ENCODE assay signal across 8 cellular contexts in the genomic region with DNA sequence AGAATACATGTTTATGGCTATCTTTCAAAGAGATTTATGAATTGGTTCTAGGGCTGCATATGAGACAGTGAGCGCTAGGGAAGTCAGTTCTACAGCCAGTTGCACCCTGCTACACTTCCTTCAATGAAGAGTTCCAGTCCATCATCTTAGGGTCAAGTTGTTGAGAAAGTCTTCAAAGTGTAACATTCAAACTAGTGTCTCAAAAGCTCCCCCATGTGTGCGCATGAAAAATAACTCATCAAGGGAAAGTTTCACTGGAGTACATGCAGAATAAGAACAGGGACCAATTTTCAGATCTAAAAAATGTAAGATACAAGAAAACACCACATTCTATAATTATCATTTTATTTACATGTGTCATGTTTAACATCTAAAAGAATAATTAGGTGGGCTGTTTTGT.
DNase-seq lines count a peak whose midpoint lies in the region; ATAC-seq and TF ChIP-seq lines count a peak whose summit lies in the region.

No MANE protein-coding gene starts in this region.

- no peak overlapping the region for H3K4me3 Mint-ChIP-seq in activated naive CD8-positive, alpha-beta T cell treated with anti-CD3 and anti-CD28 coated beads, Interleukin-2, amount 50 U/mL, for 24 hours

- no peak overlapping the region for H3K27ac Mint-ChIP-seq in activated naive CD8-positive, alpha-beta T cell treated with anti-CD3 and anti-CD28 coated beads, Interleukin-2, amount 50 U/mL, for 24 hours

- DNase-seq in AG08396 (ENCODE audit: low spot score) (peak; percentile 7), NCI-H460 (ENCODE audit: extremely low read depth, low read depth) (peak; percentile 44), epithelial cell of proximal tubule (ENCODE audit: low read depth) (peak; percentile 15), stromal cell of bone marrow (ENCODE audit: low read depth) (peak; percentile 31)
- DNase-seq in stimulated activated CD4-positive, alpha-beta T cell treated with anti-CD3 and anti-CD28 coated beads, Interleukin-4, amount 100 ng/mL, for 24 hours = no peak
- no peak for DNase-seq in activated naive CD8-positive, alpha-beta T cell treated with anti-CD3 and anti-CD28 coated beads, Interleukin-2, amount 50 U/mL, for 24 hours

- no peak overlapping the region for H3K4me3 ChIP-seq in epithelial cell of proximal tubule (ENCODE audit: low read depth, low read length)

- no peaks in the 10 kb centered on the region for H3K27me3 Mint-ChIP-seq in activated naive CD8-positive, alpha-beta T cell treated with anti-CD3 and anti-CD28 coated beads, Interleukin-2, amount 50 U/mL, for 24 hours

- no peaks in the 10 kb centered on the region for H3K9me3 Mint-ChIP-seq in activated naive CD8-positive, alpha-beta T cell treated with anti-CD3 and anti-CD28 coated beads, Interleukin-2, amount 50 U/mL, for 24 hours

- no peaks in the 10 kb centered on the region for H3K4me1 Mint-ChIP-seq in activated naive CD8-positive, alpha-beta T cell treated with anti-CD3 and anti-CD28 coated beads, Interleukin-2, amount 50 U/mL, for 24 hours

- ATAC-seq in GM18511 (IDR thresholded peaks at IDR 0.05; ENCODE audit: unreplicated experiment) (peak; percentile 61), GM19324 (IDR thresholded peaks at IDR 0.05; ENCODE audit: low FRiP score, unreplicated experiment) (no peak)
- no peak for ATAC-seq in activated naive CD8-positive, alpha-beta T cell treated with anti-CD3 and anti-CD28 coated beads, Interleukin-2, amount 50 U/mL, for 24 hours

- no peaks in the 10 kb centered on the region for H3K36me3 Mint-ChIP-seq in activated naive CD8-positive, alpha-beta T cell treated with anti-CD3 and anti-CD28 coated beads, Interleukin-2, amount 50 U/mL, for 24 hours (ENCODE audit: low read depth)

- TF ChIP-seq CTCF in epithelial cell of proximal tubule (conservative IDR thresholded peaks at IDR 0.05; ENCODE audit: low read depth, low read length) = peak; percentile 74

Comparison
In these comparisons a context has a peak if more than half of its experiments do, and no peak if none do; other contexts are left out.
1. DNase-seq: peak in AG08396 (single experiment), NCI-H460 (single experiment), epithelial cell of proximal tubule (single experiment) and stromal cell of bone marrow (single experiment); none in stimulated activated CD4-positive, alpha-beta T cell treated with anti-CD3 and anti-CD28 coated beads, Interleukin-4, amount 100 ng/mL, for 24 hours (single experiment) and activated naive CD8-positive, alpha-beta T cell treated with anti-CD3 and anti-CD28 coated beads, Interleukin-2, amount 50 U/mL, for 24 hours (single experiment).